Comparison of ENCODE assay signal across 16 cellular contexts in the genomic region with DNA sequence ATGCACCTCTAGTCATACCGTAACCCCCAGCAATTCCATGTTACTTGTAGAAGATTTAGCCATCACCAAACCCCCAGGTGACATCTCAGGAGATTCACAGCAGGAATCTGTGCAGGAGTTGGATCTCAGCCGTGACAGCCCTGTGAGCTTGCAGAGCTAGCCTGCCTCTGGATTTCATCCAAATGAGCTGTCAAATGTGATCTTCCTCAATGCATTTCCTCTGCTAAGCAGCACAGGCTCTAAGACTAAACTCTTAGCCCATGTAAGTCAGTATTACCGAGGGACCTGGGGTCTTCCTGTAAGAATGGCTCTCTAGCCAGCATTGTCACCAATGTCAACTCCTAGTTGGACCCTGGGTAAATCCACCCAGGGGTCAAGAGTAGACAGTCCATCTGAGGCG. TPM values are rescaled to one million over a fixed set of nuclear protein-coding genes. Genes with fewer than 3 reads are reported as not detected.
DNase-seq lines count a peak whose midpoint lies in the region; TF ChIP-seq lines count a peak whose summit lies in the region.
"Had no signal": no experiment of that assay in that cellular context is flagged by ENCODE, and none has a peak within 500 bp of the region (broad histone marks: within the 10 kb centered on the region; RNA-seq: fewer than 3 reads in every experiment).

No MANE protein-coding gene starts in this region.

- no TSS peak for BruUV-seq in MCF 10A (replicated peaks; lab: Mats Ljungman, UMichigan)
- no TSS peak for BruUV-seq in mammary epithelial cell (replicated peaks; lab: Mats Ljungman, UMichigan)

- H3K27me3 ChIP-seq in mammary epithelial cell (ENCODE audit: insufficient read depth, low read length), result no peaks in the 10 kb centered on the region
- H3K27me3 ChIP-seq in tibial artery, result peaks cover 0 to 23% of the 10 kb centered on the region in 2 donors

- in situ Hi-C loops in mammary epithelial cell (cut with MboI; ENCODE audit: low sequenced_read_pairs in 2 of 2), result loop anchor here (10.0 to 25.0 kb wide), 5 partner anchors 168 to 508 kb away; no protein-coding TSS in a partner anchor

- H3K27ac Mint-ChIP-seq in MCF 10A (ENCODE audit: low read depth, unreplicated experiment), result no peak overlapping the region
- H3K27ac Mint-ChIP-seq: activated naive CD8-positive, alpha-beta T cell; dendritic cell treated with granulocyte-macrophage colony-stimulating factor and Interleukin-4, amounts not matched to agents 40 ng/mL and 50 ng/mL, for 4 days; nephron progenitor cell; stimulated activated naive B cell treated with anti-CD40 and anti-IgM and Interleukin-4, amounts not matched to agents 10 μg/mL and 1 μg/mL and 100 μg/mL, for 72 hours had no signal

- no peaks in the 10 kb centered on the region for H3K9me3 Mint-ChIP-seq in MCF 10A (ENCODE audit: unreplicated experiment)
- H3K9me3 Mint-ChIP-seq: dendritic cell treated with granulocyte-macrophage colony-stimulating factor and Interleukin-4, amounts not matched to agents 40 ng/mL and 50 ng/mL, for 4 days; nephron progenitor cell; stimulated activated naive B cell treated with anti-CD40 and anti-IgM and Interleukin-4, amounts not matched to agents 10 μg/mL and 1 μg/mL and 100 μg/mL, for 72 hours had no signal

- peaks cover 21% of the 10 kb centered on the region for H3K4me1 Mint-ChIP-seq in MCF 10A (ENCODE audit: insufficient read depth, unreplicated experiment)

- dilution Hi-C loops in mammary epithelial cell (cut with HindIII; ENCODE audit: low sequenced_read_pairs), result no loop called here

- H3K4me2 ChIP-seq in mammary epithelial cell (ENCODE audit: insufficient read depth, low read depth, low read length), result no peak overlapping the region

- H3K36me3 Mint-ChIP-seq in MCF 10A (ENCODE audit: insufficient read depth, unreplicated experiment), result no peaks in the 10 kb centered on the region
- H3K36me3 Mint-ChIP-seq: activated naive CD8-positive, alpha-beta T cell; stimulated activated naive B cell treated with anti-CD40 and anti-IgM and Interleukin-4, amounts not matched to agents 10 μg/mL and 1 μg/mL and 100 μg/mL, for 72 hours had no signal

- no peak overlapping the region for H3K4me3 Mint-ChIP-seq in MCF 10A (ENCODE audit: unreplicated experiment)
- H3K4me3 Mint-ChIP-seq: activated naive CD8-positive, alpha-beta T cell; dendritic cell treated with granulocyte-macrophage colony-stimulating factor and Interleukin-4, amounts not matched to agents 40 ng/mL and 50 ng/mL, for 4 days; nephron progenitor cell; stimulated activated naive B cell treated with anti-CD40 and anti-IgM and Interleukin-4, amounts not matched to agents 10 μg/mL and 1 μg/mL and 100 μg/mL, for 72 hours had no signal

- TF ChIP-seq CTCF in MCF 10A (IDR thresholded peaks at IDR 0.05; ENCODE audit: unreplicated experiment) (no peak), mammary epithelial cell (conservative IDR thresholded peaks at IDR 0.05 in 1 of 2, IDR thresholded peaks at IDR 0.05 in 1 of 2; ENCODE audit: extremely low read depth in 1 of 2, insufficient read depth in 1 of 2, low read depth in 1 of 2, low read length in 2 of 2) (no peak), fibroblast of the aortic adventitia (IDR thresholded peaks at IDR 0.05; ENCODE audit: insufficient read depth, low read length) (no peak), tibial artery (IDR thresholded peaks at IDR 0.05) (no peak)

- no peaks in the 10 kb centered on the region for H4K20me1 ChIP-seq in mammary epithelial cell (ENCODE audit: insufficient read depth, low read length)

- H3K4me1 ChIP-seq in mammary epithelial cell (ENCODE audit: insufficient read depth, low read length) (peaks cover 8% of the 10 kb centered on the region), tibial artery (peaks cover 0 to 22% (median 8%) of the 10 kb centered on the region in 4 donors)

- POLR2A ChIA-PET in MCF 10A (lab: Yijun Ruan, JAX), result interaction anchor here (0.8 to 2.6 kb wide), 4 partner anchors 16 to 233 kb away, joined by 3 to 11 read pairs (median 4); partner anchors contain the start of gene PRDM15

- no peaks in the 10 kb centered on the region for H3K79me2 ChIP-seq in mammary epithelial cell (ENCODE audit: insufficient read depth, low read length)

- 91% methylated on average over 4 of the region's 4 CpGs for WGBS in mammary epithelial cell (ENCODE audit: low coverage, missing lambda C conversion rate)

- DNase-seq in MCF 10A (ENCODE audit: unreplicated experiment) (peak; percentile 20), mammary epithelial cell (no peak), amniotic epithelial cell (ENCODE audit: low read depth) (peak; percentile 51), fibroblast of the aortic adventitia (ENCODE audit: low read depth) (peak; percentile 35), pons (ENCODE audit: low spot score) (no peak), HuH-7.5 (ENCODE audit: low spot score) (no peak), tibial artery (no peak)
- DNase-seq in stimulated activated naive CD4-positive, alpha-beta T cell treated with Interleukin-2 at 50 U/mL for 16 hours (lab: John Stamatoyannopoulos, UW), result no peak
- DNase-seq: lower lobe of right lung; MV-4-11; nephron progenitor cell; stimulated activated naive B cell treated with anti-CD40 and anti-IgM and Interleukin-4, amounts not matched to agents 10 μg/mL and 1 μg/mL and 100 μg/mL, for 72 hours had no signal

- H2AFZ ChIP-seq in mammary epithelial cell (ENCODE audit: low read depth, low read length), result no peak overlapping the region

- CTCF ChIA-PET in MCF 10A (lab: Yijun Ruan, JAX), result interaction anchor here (0.9 to 2.1 kb wide), 6 partner anchors 9 to 503 kb away, joined by 3 to 7 read pairs (median 4); no protein-coding TSS in a partner anchor
- CTCF ChIA-PET in mammary epithelial cell (lab: Charles Lee; ENCODE audit: low non-redundant PET), result no interaction called here

- H3K36me3 ChIP-seq in mammary epithelial cell (ENCODE audit: insufficient read depth, low read length) (no peaks in the 10 kb centered on the region), tibial artery (no peaks in the 10 kb centered on the region)
- H3K36me3 ChIP-seq: esophagus muscularis mucosa, lower lobe of right lung had no signal

- H3K9me3 ChIP-seq in mammary epithelial cell (replicated peaks; ENCODE audit: insufficient read depth, low read length) (no peaks in the 10 kb centered on the region), tibial artery (no peaks in the 10 kb centered on the region)
- H3K9me3 ChIP-seq: esophagus muscularis mucosa, lower lobe of right lung had no signal

- intact Hi-C loops in MCF 10A (cut with micrococcal nuclease) (loop anchor here (10.0 kb wide), 1 partner anchor 828 kb away; no protein-coding TSS in a partner anchor), mammary epithelial cell (cut with micrococcal nuclease) (no loop called here), tibial artery (cut with DNase I; ENCODE audit: low total_unique reads) (no loop called here)

- no peak overlapping the region for H3K9ac ChIP-seq in mammary epithelial cell (ENCODE audit: insufficient read depth, low read length)

- H3K4me3 ChIP-seq in mammary epithelial cell (replicated peaks in 1 of 3; ENCODE audit: insufficient read depth in 1 of 3, low read depth in 2 of 3, low read length in 3 of 3) (no peak overlapping the region), fibroblast of the aortic adventitia (ENCODE audit: low read depth, low read length) (no peak overlapping the region), tibial artery (no peak overlapping the region)
- H3K4me3 ChIP-seq: esophagus muscularis mucosa, lower lobe of right lung had no signal

- H3K27ac ChIP-seq in mammary epithelial cell (ENCODE audit: insufficient read depth, low read depth, low read length), result no peak overlapping the region
- no peak overlapping the region for H3K27ac ChIP-seq in tibial artery
- H3K27ac ChIP-seq: esophagus muscularis mucosa had no signal

- peaks cover 23% of the 10 kb centered on the region for H3K27me3 Mint-ChIP-seq in MCF 10A (ENCODE audit: insufficient read depth, unreplicated experiment)
- H3K27me3 Mint-ChIP-seq: activated naive CD8-positive, alpha-beta T cell had no signal

RNA-seq across cellular contexts. Expression of gene UMODL1, which starts 41.7 kb away (rescaled TPM):
- total RNA-seq in MCF 10A (2022) (not detected in 2 replicates), mammary epithelial cell (under 1 TPM in 1 of 2 donors, not detected in 1; under 0.01 TPM), fibroblast of the aortic adventitia (ENCODE audit: low replicate concordance) (not detected in 2 replicates)
- not detected for polyA plus RNA-seq in mammary epithelial cell
- not detected for polyA minus RNA-seq in mammary epithelial cell
- total RNA-seq: urinary bladder had no signal
- polyA plus RNA-seq: urinary bladder had no signal

Comparison
In these comparisons a context has a peak if more than half of its experiments do, and no peak if none do; other contexts are left out.
1. DNase-seq: peak in MCF 10A (single experiment), amniotic epithelial cell (single experiment) and fibroblast of the aortic adventitia (single experiment); none in mammary epithelial cell (single experiment), pons (single experiment), stimulated activated naive CD4-positive, alpha-beta T cell treated with Interleukin-2 at 50 U/mL for 16 hours (single experiment), HuH-7.5 (single experiment) and tibial artery (0 of 2).